Comparison of ENCODE assay signal across 7 cellular contexts in the genomic region with DNA sequence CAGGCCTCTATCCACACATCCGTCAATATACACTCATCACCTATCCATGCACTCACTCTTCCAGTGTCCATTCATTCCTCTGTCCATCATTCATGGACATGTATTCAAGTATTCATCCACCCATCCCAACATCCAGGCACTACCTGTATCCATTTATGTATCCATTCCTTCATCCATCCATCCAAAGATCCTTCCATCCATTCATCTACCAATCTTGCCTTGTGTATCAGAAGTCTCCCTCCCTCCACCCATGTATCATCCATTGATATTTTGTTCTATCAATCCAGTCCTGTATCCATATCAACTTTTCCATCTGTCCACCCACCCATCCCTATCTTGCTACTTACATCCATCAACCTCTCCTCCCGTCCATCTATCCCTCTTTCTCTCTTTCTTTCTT.
"Had no signal": no experiment of that assay in that cellular context is flagged by ENCODE, and none has a peak within 500 bp of the region (broad histone marks: within the 10 kb centered on the region; RNA-seq: fewer than 3 reads in every experiment).

No MANE protein-coding gene starts in this region.

- ATAC-seq: GM23338, K562 had no signal

- H3K9me3 Mint-ChIP-seq: GM23338, H9, HFFc6 had no signal

- H3K4me2 ChIP-seq: GM23338 had no signal

- H3K27ac Mint-ChIP-seq: GM23338, H9, HFFc6 had no signal

- H2AFZ ChIP-seq: GM23338 had no signal

- H3K4me3 Mint-ChIP-seq: GM23338, H9, HFFc6 had no signal

- H3K4me1 Mint-ChIP-seq: GM23338 had no signal

- H3K4me3 ChIP-seq: GM23338, K562 had no signal

- DNase-seq: H9, HCEC 1CT, HFFc6, IMR-90, KG1 had no signal
